ENCODE assay signal across 27 cellular contexts in genomic region chr12:39571351-39571750, GRCh38. TPM values are rescaled to one million over a fixed set of nuclear protein-coding genes. Genes with fewer than 3 reads are reported as not detected.
"Had no signal": no experiment of that assay in that cellular context is flagged by ENCODE, and none has a peak within 500 bp of the region (broad histone marks: within the 10 kb centered on the region; RNA-seq: fewer than 3 reads in every experiment).

No MANE protein-coding gene starts in this region.

- H3K27ac ChIP-seq: left ventricle myocardium inferior, ovary, right atrium auricular region, right lobe of liver, skin epidermis, suprapubic skin, thoracic aorta, tibial artery, upper lobe of right lung had no signal

- H3K27me3 Mint-ChIP-seq: memory B cell; naive thymus-derived CD4-positive, alpha-beta T cell; natural killer cell treated with Interleukin-12 subunit alpha and Interleukin-12 subunit beta and Interleukin-15 and Interleukin-18, amount 100 ng/mL, for 72 hours; stimulated activated naive CD8-positive, alpha-beta T cell treated with anti-CD3 and anti-CD28 coated beads, Interleukin-15, Interleukin-2, amounts not matched to agents 100 ng/mL and 50 ng/mL, for 24 hours had no signal

- ATAC-seq: left colon; mucosa of descending colon; naive thymus-derived CD4-positive, alpha-beta T cell; natural killer cell treated with Interleukin-12 subunit alpha and Interleukin-12 subunit beta and Interleukin-15 and Interleukin-18, amount 100 ng/mL, for 72 hours; right lobe of liver; stimulated activated effector memory CD8-positive, alpha-beta T cell treated with anti-CD3 and anti-CD28 coated beads, Interleukin-12 subunit alpha, Interleukin-12 subunit beta, amount 100 ng/mL, for 72 hours; upper lobe of right lung had no signal

- H3K27me3 ChIP-seq: ovary, right atrium auricular region, right lobe of liver, suprapubic skin, tibial artery, upper lobe of right lung had no signal

- H3K4me3 ChIP-seq: left ventricle myocardium inferior, lung, mucosa of descending colon, ovary, right atrium auricular region, right lobe of liver, skin epidermis, suprapubic skin, thoracic aorta, tibial artery, upper lobe of right lung had no signal

- DNase-seq: hypothalamus; immature natural killer cell; kidney; left colon; left ventricle myocardium inferior; midbrain; mucosa of descending colon; naive thymus-derived CD4-positive, alpha-beta T cell; ovary; right lobe of liver; stimulated activated CD4-positive, alpha-beta T cell treated with anti-CD3 and anti-CD28 coated beads, Interleukin-12 subunit alpha, Interleukin-12 subunit beta, amount 100 ng/mL, for 4 hours; stimulated activated CD4-positive, alpha-beta T cell treated with anti-CD3 and anti-CD28 coated beads, Interleukin-4, amount 100 ng/mL, for 24 hours; stimulated activated naive CD4-positive, alpha-beta T cell; tibial artery; trophoblast cell; upper lobe of right lung had no signal

- H3K4me1 ChIP-seq: left ventricle myocardium inferior, right atrium auricular region, right lobe of liver, suprapubic skin, tibial artery, upper lobe of right lung had no signal

- H3K9me3 ChIP-seq: ovary, right lobe of liver, suprapubic skin, upper lobe of right lung had no signal

- H3K36me3 ChIP-seq: ovary, right lobe of liver, suprapubic skin, thoracic aorta, upper lobe of right lung had no signal

- H3K27ac Mint-ChIP-seq: immature natural killer cell; memory B cell; naive thymus-derived CD4-positive, alpha-beta T cell; natural killer cell treated with Interleukin-12 subunit alpha and Interleukin-12 subunit beta and Interleukin-15 and Interleukin-18, amount 100 ng/mL, for 72 hours; progenitor cell of endocrine pancreas; stimulated activated effector memory CD8-positive, alpha-beta T cell treated with anti-CD3 and anti-CD28 coated beads, Interleukin-12 subunit alpha, Interleukin-12 subunit beta, amount 100 ng/mL, for 72 hours; stimulated activated naive CD8-positive, alpha-beta T cell treated with anti-CD3 and anti-CD28 coated beads, Interleukin-15, Interleukin-2, amounts not matched to agents 100 ng/mL and 50 ng/mL, for 24 hours had no signal

- H3K4me1 Mint-ChIP-seq: immature natural killer cell; memory B cell; stimulated activated effector memory CD8-positive, alpha-beta T cell treated with anti-CD3 and anti-CD28 coated beads, Interleukin-12 subunit alpha, Interleukin-12 subunit beta, amount 100 ng/mL, for 72 hours had no signal

- H3K4me3 Mint-ChIP-seq: immature natural killer cell; memory B cell; naive thymus-derived CD4-positive, alpha-beta T cell; natural killer cell treated with Interleukin-12 subunit alpha and Interleukin-12 subunit beta and Interleukin-15 and Interleukin-18, amount 100 ng/mL, for 72 hours; stimulated activated effector memory CD8-positive, alpha-beta T cell treated with anti-CD3 and anti-CD28 coated beads, Interleukin-12 subunit alpha, Interleukin-12 subunit beta, amount 100 ng/mL, for 72 hours; stimulated activated naive CD8-positive, alpha-beta T cell treated with anti-CD3 and anti-CD28 coated beads, Interleukin-15, Interleukin-2, amounts not matched to agents 100 ng/mL and 50 ng/mL, for 24 hours had no signal

RNA-seq across cellular contexts. Expression of gene ABCD2, which starts 48.3 kb away (rescaled TPM):
- total RNA-seq: progenitor cell of endocrine pancreas, pulmonary artery endothelial cell had no signal
